Comparison of ENCODE assay signal across 11 cellular contexts in genomic region chr10:102555781-102556328, GRCh38. TPM values are rescaled to one million over a fixed set of nuclear protein-coding genes. Genes with fewer than 3 reads are reported as not detected.
A peak's percentile ranks its signal among the peaks of the same experiment; 100 is the strongest.
DNase-seq lines count a peak whose midpoint lies in the region; ATAC-seq and TF ChIP-seq lines count a peak whose summit lies in the region.
"Had no signal": no experiment of that assay in that cellular context is flagged by ENCODE, and none has a peak within 500 bp of the region (broad histone marks: within the 10 kb centered on the region; RNA-seq: fewer than 3 reads in every experiment).

No MANE protein-coding gene starts in this region.

- H3K4me3 ChIP-seq in astrocyte of the spinal cord (ENCODE audit: low read depth, low read length): no peak overlapping the region

- in situ Hi-C loops in astrocyte of the spinal cord (cut with HindIII; ENCODE audit: low sequenced_read_pairs): no loop called here

- peaks cover 17% of the 10 kb centered on the region for H3K4me1 Mint-ChIP-seq in type B pancreatic cell (ENCODE audit: unreplicated experiment)

- H3K27me3 Mint-ChIP-seq in type B pancreatic cell: no peaks in the 10 kb centered on the region

- no peak for TF ChIP-seq CTCF in astrocyte of the spinal cord (IDR thresholded peaks at IDR 0.05; ENCODE audit: low read depth, low read length)
- no peak for TF ChIP-seq CTCF in type B pancreatic cell (conservative IDR thresholded peaks at IDR 0.05)

- H3K36me3 Mint-ChIP-seq in type B pancreatic cell: peaks cover 22% of the 10 kb centered on the region
- no peaks in the 10 kb centered on the region for H3K36me3 Mint-ChIP-seq in activated naive CD4-positive, alpha-beta T cell treated with anti-CD3 and anti-CD28 coated beads, Interleukin-2, amount 50 U/mL, for 72 hours

- H3K4me3 Mint-ChIP-seq in type B pancreatic cell: peak overlapping the region; percentile 70

- no peak for ATAC-seq in activated naive CD4-positive, alpha-beta T cell treated with anti-CD3 and anti-CD28 coated beads, Interleukin-2, amount 50 U/mL, for 72 hours
- no peak for ATAC-seq in HG03039 (IDR thresholded peaks at IDR 0.05; ENCODE audit: unreplicated experiment)

- H3K27ac Mint-ChIP-seq in type B pancreatic cell: peak overlapping the region; percentile 84
- H3K27ac Mint-ChIP-seq in activated naive CD4-positive, alpha-beta T cell treated with anti-CD3 and anti-CD28 coated beads, Interleukin-2, amount 50 U/mL, for 72 hours: no peak overlapping the region

- no peaks in the 10 kb centered on the region for H3K9me3 Mint-ChIP-seq in type B pancreatic cell
- H3K9me3 Mint-ChIP-seq in activated naive CD4-positive, alpha-beta T cell treated with anti-CD3 and anti-CD28 coated beads, Interleukin-2, amount 50 U/mL, for 72 hours: no peaks in the 10 kb centered on the region

- DNase-seq in DMS 273 (lab: John Stamatoyannopoulos, UW; ENCODE audit: unreplicated experiment) (peak; percentile 21), DMS 273 treated with DMSO at 0.1 percent for 48 hours (lab: John Stamatoyannopoulos, UW) (no peak), astrocyte of the spinal cord (ENCODE audit: low read depth, low spot score) (peak; percentile 77), iris pigment epithelial cell (ENCODE audit: low read depth) (peak; percentile 77), type B pancreatic cell (ENCODE audit: extremely low spot score, unreplicated experiment) (no peak)
- no peak for DNase-seq in stimulated activated CD4-positive, alpha-beta T cell treated with anti-CD3 and anti-CD28 coated beads, Interleukin-2, amount 100 ng/mL, for 24 hours
- no peak for DNase-seq in activated naive CD4-positive, alpha-beta T cell treated with anti-CD3 and anti-CD28 coated beads, Interleukin-2, amount 50 U/mL, for 72 hours (ENCODE audit: low spot score in 2 of 2)
- DNase-seq: activated T-cell treated with anti-CD3 and anti-CD28 coated beads, Interleukin-2, amount 50 U/mL, for 48 hours; erythroblast; NCI-H774 had no signal

RNA-seq across cellular contexts. Expression of gene SUFU, which starts 52.1 kb away (rescaled TPM):
- 18.5 and 29.4 TPM in 2 replicates for total RNA-seq in type B pancreatic cell (ENCODE audit: low replicate concordance)
- total RNA-seq in activated naive CD4-positive, alpha-beta T cell treated with anti-CD3 and anti-CD28 coated beads, Interleukin-2, amount 50 U/mL, for 72 hours: 1 to 10 TPM; 9.1 to 9.9 TPM

RNA-seq across cellular contexts. Expression of gene ACTR1A, which starts 53.3 kb away (rescaled TPM):
- 73.1 and 95.4 TPM in 2 replicates for total RNA-seq in type B pancreatic cell (ENCODE audit: low replicate concordance)
- 10 to 100 TPM; 48.9 to 97.4 TPM for total RNA-seq in activated naive CD4-positive, alpha-beta T cell treated with anti-CD3 and anti-CD28 coated beads, Interleukin-2, amount 50 U/mL, for 72 hours

Comparison
In these comparisons a context has a peak if more than half of its experiments do, and no peak if none do; other contexts are left out.
1. DNase-seq: peak in DMS 273 (single experiment), astrocyte of the spinal cord (single experiment) and iris pigment epithelial cell (single experiment); none in DMS 273 treated with DMSO at 0.1 percent for 48 hours (single experiment), type B pancreatic cell (single experiment), stimulated activated CD4-positive, alpha-beta T cell treated with anti-CD3 and anti-CD28 coated beads, Interleukin-2, amount 100 ng/mL, for 24 hours (0 of 2) and activated naive CD4-positive, alpha-beta T cell treated with anti-CD3 and anti-CD28 coated beads, Interleukin-2, amount 50 U/mL, for 72 hours (0 of 2).